Comparison of ENCODE assay signal across 1 cellular context in the genomic region with DNA sequence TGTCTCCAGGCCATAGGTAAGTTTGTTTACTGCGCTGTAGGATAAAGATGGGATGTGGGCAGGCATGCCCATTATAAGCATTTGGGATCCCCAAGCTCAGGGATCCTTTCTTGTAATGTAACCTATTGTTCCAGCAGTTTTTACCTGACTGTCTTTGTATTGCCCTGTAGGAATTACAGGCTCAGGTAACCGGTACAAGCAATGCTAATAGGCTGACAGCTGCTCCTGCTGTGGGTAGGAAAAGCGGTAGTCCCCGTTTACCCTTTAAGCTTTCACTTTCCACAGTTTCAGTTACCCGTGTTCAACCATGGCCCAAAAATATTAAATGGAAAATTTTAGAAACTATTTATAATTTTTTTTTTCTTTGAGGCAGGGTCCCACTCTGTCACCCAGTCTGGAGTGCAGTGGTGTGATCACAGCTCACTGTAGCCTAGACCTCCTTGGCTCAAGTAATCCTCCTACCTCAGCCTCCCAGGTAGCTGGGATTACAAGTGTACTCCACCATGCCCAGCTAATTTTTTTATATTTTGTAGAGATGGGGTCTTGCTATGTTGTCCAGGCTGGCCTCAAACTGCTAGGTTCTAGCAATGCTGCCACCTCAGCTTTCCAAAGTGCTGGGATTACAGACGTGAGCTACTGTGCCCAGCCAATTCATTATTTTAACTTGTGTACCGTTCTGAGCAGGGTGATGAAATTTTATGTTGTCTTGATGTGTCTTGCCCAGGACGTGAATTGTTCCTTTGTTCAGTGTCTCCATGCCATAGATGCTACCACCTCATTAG.
TF ChIP-seq lines count a peak whose summit lies in the region.

No MANE protein-coding gene starts in this region.

TF ChIP-seq in H1, 55 proteins besides CTCF, POLR2A, EP300 and RAD21 (continued from another document):
- TF ChIP-seq ATF3 (IDR thresholded peaks at IDR 0.05; ENCODE audit: insufficient read depth, low read depth, low read length) = no peak
- no peak for TF ChIP-seq TBP (IDR thresholded peaks at IDR 0.05; ENCODE audit: low read depth, low read length)
- TF ChIP-seq CHD1 (IDR thresholded peaks at IDR 0.05; ENCODE audit: low read depth, low read length) = no peak
- TF ChIP-seq SAP30 (IDR thresholded peaks at IDR 0.05; ENCODE audit: insufficient read depth, insufficient replicate concordance, low read length) = no peak
- TF ChIP-seq BACH1 (IDR thresholded peaks at IDR 0.05; ENCODE audit: low read length) = no peak
- no peak for TF ChIP-seq RNF2 (IDR thresholded peaks at IDR 0.05; ENCODE audit: borderline replicate concordance, low read depth, low read length, missing control alignments, poor library complexity, severe bottlenecking)
